8 cellular contexts compared by ENCODE assay signal in genomic region chrX:112840382-112841113, GRCh38. TPM values are rescaled to one million over a fixed set of nuclear protein-coding genes. Genes with fewer than 3 reads are reported as not detected.
DNase-seq lines count a peak whose midpoint lies in the region; ATAC-seq, FAIRE-seq and TF ChIP-seq lines count a peak whose summit lies in the region.

Gene AMOT, minus strand, starts transcription at chrX:112840831. Its CDS starts 17,705 bp downstream, at chrX:112823126.

- no peaks in the 10 kb centered on the region for H3F3A ChIP-seq in SU-DHL-6 (ENCODE audit: insufficient read depth)

- WGBS in adrenal gland, 4 donors = 0 to 24% (median 8%) methylated on average over 11 to 49 of the region's 49 CpGs

- H3K4me3 ChIP-seq in SU-DHL-6 (ENCODE audit: insufficient read depth, low read length, poor library complexity, severe bottlenecking) = peak within 1 kb of the TSS; percentile 54
- peak within 1 kb of the TSS; percentile 25 to 48 (median 41) for H3K4me3 ChIP-seq in adrenal gland

- ATAC-seq in GM21825 (IDR thresholded peaks at IDR 0.05; ENCODE audit: unreplicated experiment) = peak; percentile 61
- peak; percentile 98 for ATAC-seq in left ventricle myocardium superior

- intact Hi-C loops in adrenal gland (cut with DNase I) (no loop called here), left ventricle myocardium superior (cut with micrococcal nuclease) (no loop called here), posterior vena cava (cut with DNase I) (no loop called here)

- no peaks in the 10 kb centered on the region for H3K4me1 ChIP-seq in adrenal gland (replicated peaks in 1 of 2)

- no peaks in the 10 kb centered on the region for H3K36me3 ChIP-seq in SU-DHL-6 (ENCODE audit: low read length)
- H3K36me3 ChIP-seq in adrenal gland (replicated peaks in 1 of 2) = no peaks in the 10 kb centered on the region

- H3K9me3 ChIP-seq in SU-DHL-6 (ENCODE audit: insufficient read depth, low read length) (no peaks in the 10 kb centered on the region), adrenal gland (replicated peaks in 1 of 3) (no peaks in the 10 kb centered on the region)

- H3K27me3 ChIP-seq in SU-DHL-6 (ENCODE audit: low read length) (no peaks in the 10 kb centered on the region), adrenal gland (peaks cover 24% of the 10 kb centered on the region)

- DNase-seq in DMS53 treated with DMSO at 0.1 percent for 48 hours (lab: John Stamatoyannopoulos, UW; ENCODE audit: unreplicated experiment) (peak; percentile 57), LoVo (ENCODE audit: low spot score) (peak; percentile 37), adrenal gland (peak; percentile 55 to 82 (median 71)), left ventricle myocardium superior (peak; percentile 85), posterior vena cava (ENCODE audit: low spot score) (peak; percentile 86), urothelium cell line (ENCODE audit: low spot score) (peak; percentile 60)

- FAIRE-seq in urothelium cell line (lab: Jason Lieb, UNC) = no peak

- no peak for TF ChIP-seq CTCF in SU-DHL-6 (IDR thresholded peaks at IDR 0.05; ENCODE audit: insufficient read depth, low read length, poor library complexity, severe bottlenecking)
- TF ChIP-seq CTCF in adrenal gland (IDR thresholded peaks at IDR 0.05) = no peak

- H3K9ac ChIP-seq in SU-DHL-6 (ENCODE audit: low read length) = peak within 1 kb of the TSS; percentile 50

- no peaks in the 10 kb centered on the region for H3K9me2 ChIP-seq in SU-DHL-6 (replicated peaks; ENCODE audit: insufficient read depth, low read length)

- H3K27ac ChIP-seq in SU-DHL-6 (ENCODE audit: low read depth, low read length) (no peak within 1 kb of the TSS), adrenal gland (peak within 1 kb of the TSS in 3 of 5 donors; percentile 22 to 67 (median 64))

- no peaks in the 10 kb centered on the region for H4K20me1 ChIP-seq in SU-DHL-6 (ENCODE audit: low read depth, low read length)

- H2AFZ ChIP-seq in SU-DHL-6 (ENCODE audit: low read depth, low read length, severe bottlenecking) = peak within 1 kb of the TSS; percentile 88

- H3K79me2 ChIP-seq in SU-DHL-6 (ENCODE audit: insufficient read depth, low read length) = no peaks in the 10 kb centered on the region

- TF ChIP-seq POLR2A in adrenal gland (IDR thresholded peaks at IDR 0.05) = no peak

- peak within 1 kb of the TSS; percentile 63 for H3K4me2 ChIP-seq in SU-DHL-6 (ENCODE audit: low read depth, low read length, poor library complexity, severe bottlenecking)

RNA-seq across cellular contexts. Expression of gene AMOT, which starts in this region (rescaled TPM):
- total RNA-seq in adrenal gland (10 to 100 TPM in 1 of 8 donors, 1 to 10 TPM in 7; 4.2 to 11.7 (median 6.7) TPM), left ventricle myocardium superior (7.5 TPM), posterior vena cava (10 to 100 TPM; 12.9 to 21.0 TPM)
- polyA plus RNA-seq in adrenal gland = 1 to 10 TPM in 2 of 3 donors, under 1 TPM in 1; 0.61 to 2.6 (median 1.4) TPM
